34 cellular contexts compared by ENCODE assay signal in the genomic region with DNA sequence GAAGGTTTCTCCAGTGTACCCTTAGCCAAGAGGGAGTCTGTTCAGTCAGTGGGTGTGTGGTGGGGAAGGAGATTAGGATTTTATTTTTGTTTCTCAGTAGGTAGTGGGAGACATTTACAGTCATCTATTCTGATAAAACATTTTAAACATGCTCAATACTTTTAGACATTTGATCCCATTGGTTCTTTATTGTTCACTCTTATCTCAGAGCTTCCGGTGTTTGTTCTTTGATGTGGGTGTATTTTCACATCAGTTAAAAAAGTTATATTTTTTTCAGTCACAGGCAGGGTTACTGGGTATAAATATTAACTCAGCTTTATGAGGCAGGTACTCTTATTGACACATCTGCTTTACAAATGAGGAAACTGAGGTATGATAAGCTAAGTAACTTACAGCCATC. TPM values are rescaled to one million over a fixed set of nuclear protein-coding genes. Genes with fewer than 3 reads are reported as not detected.
"Had no signal": no experiment of that assay in that cellular context is flagged by ENCODE, and none has a peak within 500 bp of the region (broad histone marks: within the 10 kb centered on the region; RNA-seq: fewer than 3 reads in every experiment).

No MANE protein-coding gene starts in this region.

- H3K9me3 ChIP-seq: adrenal gland, body of pancreas, esophagus muscularis mucosa, gastroesophageal sphincter had no signal

- H3K9me3 Mint-ChIP-seq: activated naive CD4-positive, alpha-beta T cell treated with anti-CD3 and anti-CD28 coated beads for 36 hours; activated naive CD4-positive, alpha-beta T cell treated with anti-CD3 and anti-CD28 coated beads, Interleukin-2, amount 50 U/mL, for 24 hours; activated naive CD8-positive, alpha-beta T cell treated with anti-CD3 and anti-CD28 coated beads for 36 hours; activated naive CD8-positive, alpha-beta T cell treated with anti-CD3 and anti-CD28 coated beads, Interleukin-2, amount 50 U/mL, for 24 hours; T-cell had no signal

- H3K36me3 ChIP-seq: adrenal gland, esophagus muscularis mucosa, gastroesophageal sphincter, heart right ventricle had no signal

- H3K4me3 Mint-ChIP-seq: activated CD4-positive, alpha-beta memory T cell treated with anti-CD3 and anti-CD28 coated beads for 36 hours; activated CD4-positive, alpha-beta T cell treated with anti-CD3 and anti-CD28 coated beads for 36 hours; activated CD4-positive, alpha-beta T cell treated with anti-CD3 and anti-CD28 coated beads, Interleukin-2, amount 10 ng/mL, durations not matched to agents 24 days and 14 days; activated CD8-positive, alpha-beta memory T cell treated with anti-CD3 and anti-CD28 coated beads, Interleukin-2, amount 10 ng/mL, durations not matched to agents 7 days and 5 days; activated CD8-positive, alpha-beta T cell treated with anti-CD3 and anti-CD28 coated beads, Interleukin-2, amount 10 ng/mL, durations not matched to agents 7 days and 5 days; activated naive CD4-positive, alpha-beta T cell treated with anti-CD3 and anti-CD28 coated beads for 36 hours; activated naive CD4-positive, alpha-beta T cell treated with anti-CD3 and anti-CD28 coated beads, Interleukin-2, amount 50 U/mL, for 24 hours; activated naive CD8-positive, alpha-beta T cell treated with anti-CD3 and anti-CD28 coated beads for 36 hours; activated naive CD8-positive, alpha-beta T cell treated with anti-CD3 and anti-CD28 coated beads, Interleukin-2, amount 50 U/mL, for 24 hours; activated T-helper 1 cell treated with anti-CD3 and anti-CD28 coated beads, Interleukin-12 subunit alpha, Interleukin-12 subunit beta, Interleukin-2, Interleukin-4 antibody, amounts not matched to agents 30 ng/mL and 10 ng/mL and 1 ng/mL, durations not matched to agents 14 hours and 24 hours and 36 hours; dendritic cell treated with granulocyte-macrophage colony-stimulating factor and Interleukin-4, amounts not matched to agents 40 ng/mL and 50 ng/mL, for 4 days; T-cell; T-helper 1 cell treated with Interleukin-12 subunit alpha and Interleukin-12 subunit beta and Interleukin-4 antibody, amounts not matched to agents 30 μg/mL and 1 μg/mL, for 36 hours had no signal

- H3K4me1 ChIP-seq: adrenal gland, body of pancreas, esophagus muscularis mucosa, gastroesophageal sphincter, heart right ventricle had no signal

- H3K4me3 ChIP-seq: adrenal gland, body of pancreas, coronary artery, dorsolateral prefrontal cortex, esophagus muscularis mucosa, gastroesophageal sphincter, heart right ventricle had no signal

- ATAC-seq: activated CD4-positive, alpha-beta T cell treated with anti-CD3 and anti-CD28 coated beads for 36 hours; activated CD8-positive, alpha-beta memory T cell treated with anti-CD3 and anti-CD28 coated beads, Interleukin-2, amount 10 ng/mL, durations not matched to agents 7 days and 5 days; activated CD8-positive, alpha-beta T cell treated with anti-CD3 and anti-CD28 coated beads, Interleukin-2, amount 10 ng/mL, durations not matched to agents 7 days and 5 days; activated naive CD8-positive, alpha-beta T cell treated with anti-CD3 and anti-CD28 coated beads, Interleukin-2, amount 50 U/mL, for 24 hours; body of pancreas; gastroesophageal sphincter; heart right ventricle had no signal

- H3K27me3 ChIP-seq: adrenal gland, body of pancreas, dorsolateral prefrontal cortex, esophagus muscularis mucosa, gastroesophageal sphincter, heart right ventricle had no signal

- DNase-seq: activated CD4-positive, alpha-beta memory T cell treated with anti-CD3 and anti-CD28 coated beads for 36 hours; activated CD4-positive, alpha-beta T cell treated with anti-CD3 and anti-CD28 coated beads for 36 hours; activated CD4-positive, alpha-beta T cell treated with anti-CD3 and anti-CD28 coated beads, Interleukin-2, amount 10 ng/mL, durations not matched to agents 24 days and 14 days; activated CD4-positive, CD25-positive, alpha-beta regulatory T cell; activated CD4-positive, CD25-positive, alpha-beta regulatory T cell treated with anti-CD3 and anti-CD28 coated beads, Interleukin-2, amount 50 U/mL, for 72 hours; activated CD8-positive, alpha-beta memory T cell treated with anti-CD3 and anti-CD28 coated beads, Interleukin-2, amount 10 ng/mL, durations not matched to agents 7 days and 5 days; activated CD8-positive, alpha-beta memory T cell treated with anti-CD3 and anti-CD28 coated beads, Interleukin-2, amount 50 U/mL, for 4 hours; activated CD8-positive, alpha-beta T cell treated with anti-CD3 and anti-CD28 coated beads, Interleukin-2, amount 10 ng/mL, durations not matched to agents 7 days and 5 days; activated effector memory CD4-positive, alpha-beta T cell treated with anti-CD3 and anti-CD28 coated beads, Interleukin-2, amount 50 U/mL, for 16 hours; activated naive CD4-positive, alpha-beta T cell treated with anti-CD3 and anti-CD28 coated beads for 36 hours; activated naive CD8-positive, alpha-beta T cell treated with anti-CD3 and anti-CD28 coated beads for 36 hours; activated naive CD8-positive, alpha-beta T cell treated with anti-CD3 and anti-CD28 coated beads, Interleukin-2, amount 50 U/mL, for 24 hours; activated T-cell treated with anti-CD3 and anti-CD28 coated beads, Interleukin-2, amount 50 U/mL, for 1 hour; activated T-cell treated with anti-CD3 and anti-CD28 coated beads, Interleukin-2, amount 50 U/mL, for 48 hours; adrenal gland; amygdala; aorta; body of pancreas; caudate nucleus; dorsolateral prefrontal cortex; effector memory CD4-positive, alpha-beta T cell; erythroblast; foreskin melanocyte; heart right ventricle; SW 1271; T-cell had no signal

- H3K36me3 Mint-ChIP-seq: activated CD4-positive, alpha-beta memory T cell treated with anti-CD3 and anti-CD28 coated beads for 36 hours; activated CD8-positive, alpha-beta memory T cell treated with anti-CD3 and anti-CD28 coated beads, Interleukin-2, amount 10 ng/mL, durations not matched to agents 7 days and 5 days; activated naive CD4-positive, alpha-beta T cell treated with anti-CD3 and anti-CD28 coated beads, Interleukin-2, amount 50 U/mL, for 24 hours; activated naive CD8-positive, alpha-beta T cell treated with anti-CD3 and anti-CD28 coated beads for 36 hours; T-cell had no signal

- H3K27me3 Mint-ChIP-seq: activated CD4-positive, alpha-beta memory T cell treated with anti-CD3 and anti-CD28 coated beads for 36 hours; activated CD4-positive, alpha-beta T cell treated with anti-CD3 and anti-CD28 coated beads for 36 hours; activated naive CD4-positive, alpha-beta T cell treated with anti-CD3 and anti-CD28 coated beads, Interleukin-2, amount 50 U/mL, for 24 hours; activated naive CD8-positive, alpha-beta T cell treated with anti-CD3 and anti-CD28 coated beads for 36 hours; activated naive CD8-positive, alpha-beta T cell treated with anti-CD3 and anti-CD28 coated beads, Interleukin-2, amount 50 U/mL, for 24 hours; T-cell had no signal

- H3K27ac Mint-ChIP-seq: activated CD4-positive, alpha-beta memory T cell treated with anti-CD3 and anti-CD28 coated beads for 36 hours; activated CD4-positive, alpha-beta T cell treated with anti-CD3 and anti-CD28 coated beads for 36 hours; activated CD4-positive, alpha-beta T cell treated with anti-CD3 and anti-CD28 coated beads, Interleukin-2, amount 10 ng/mL, durations not matched to agents 24 days and 14 days; activated CD8-positive, alpha-beta T cell treated with anti-CD3 and anti-CD28 coated beads, Interleukin-2, amount 10 ng/mL, durations not matched to agents 7 days and 5 days; activated naive CD4-positive, alpha-beta T cell treated with anti-CD3 and anti-CD28 coated beads for 36 hours; activated naive CD4-positive, alpha-beta T cell treated with anti-CD3 and anti-CD28 coated beads, Interleukin-2, amount 50 U/mL, for 24 hours; activated naive CD8-positive, alpha-beta T cell treated with anti-CD3 and anti-CD28 coated beads for 36 hours; activated naive CD8-positive, alpha-beta T cell treated with anti-CD3 and anti-CD28 coated beads, Interleukin-2, amount 50 U/mL, for 24 hours; activated T-helper 1 cell treated with anti-CD3 and anti-CD28 coated beads, Interleukin-12 subunit alpha, Interleukin-12 subunit beta, Interleukin-2, Interleukin-4 antibody, amounts not matched to agents 30 ng/mL and 10 ng/mL and 1 ng/mL, durations not matched to agents 14 hours and 24 hours and 36 hours; activated T-helper 2 cell treated with anti-CD3 and anti-CD28 coated beads, Interferon-gamma antibody, Interleukin-2, Interleukin-4, amounts not matched to agents 10 μg/mL and 5 μg/mL and 100 μg/mL, durations not matched to agents 14 hours and 24 hours and 36 hours; dendritic cell treated with granulocyte-macrophage colony-stimulating factor and Interleukin-4, amounts not matched to agents 40 ng/mL and 50 ng/mL, for 4 days; T-cell; T-helper 1 cell treated with Interleukin-12 subunit alpha and Interleukin-12 subunit beta and Interleukin-4 antibody, amounts not matched to agents 30 μg/mL and 1 μg/mL, for 36 hours had no signal

- H3K27ac ChIP-seq: adrenal gland, body of pancreas, coronary artery, dorsolateral prefrontal cortex, esophagus muscularis mucosa, gastroesophageal sphincter, heart right ventricle had no signal

RNA-seq across cellular contexts. Expression of gene LRRK2, which starts 43.3 kb away (rescaled TPM):
- total RNA-seq: activated CD4-positive, alpha-beta T cell treated with anti-CD3 and anti-CD28 coated beads for 36 hours; activated CD4-positive, alpha-beta T cell treated with anti-CD3 and anti-CD28 coated beads, Interleukin-2, amount 10 ng/mL, durations not matched to agents 24 days and 14 days; activated naive CD4-positive, alpha-beta T cell treated with anti-CD3 and anti-CD28 coated beads for 36 hours; activated T-helper 1 cell treated with anti-CD3 and anti-CD28 coated beads, Interleukin-12 subunit alpha, Interleukin-12 subunit beta, Interleukin-2, Interleukin-4 antibody, amounts not matched to agents 30 ng/mL and 10 ng/mL and 1 ng/mL, durations not matched to agents 14 hours and 24 hours and 36 hours; activated T-helper 2 cell treated with anti-CD3 and anti-CD28 coated beads, Interferon-gamma antibody, Interleukin-2, Interleukin-4, amounts not matched to agents 10 μg/mL and 5 μg/mL and 100 μg/mL, durations not matched to agents 14 hours and 24 hours and 36 hours had no signal
